In genomic region chr19:45075215-45076028, GRCh38 we compare ENCODE assay signal across 1 cellular context.
TF ChIP-seq lines count a peak whose summit lies in the region.

No MANE protein-coding gene starts in this region.

TF ChIP-seq in K562, 482 proteins besides CTCF, POLR2A, EP300 and RAD21 (continued from another document and continues in another):
- TF ChIP-seq MXD1 (CRISPR knock-in tag; IDR thresholded peaks at IDR 0.05; ENCODE audit: borderline replicate concordance, poor library complexity, severe bottlenecking) = no peak
- TF ChIP-seq LEF1 (IDR thresholded peaks at IDR 0.05) = no peak
- TF ChIP-seq CBX1 (IDR thresholded peaks at IDR 0.05; ENCODE audit: low read depth) = no peak
- TF ChIP-seq GABPB1 (CRISPR knock-in tag; IDR thresholded peaks at IDR 0.05) = no peak; the same call in 1 of the 2 replicates
- TF ChIP-seq GTF2A2 (tag; IDR thresholded peaks at IDR 0.05) = no peak
- TF ChIP-seq KLF10 (CRISPR knock-in tag; IDR thresholded peaks at IDR 0.05) = no peak
- no peak for TF ChIP-seq ZNF699 (CRISPR knock-in tag; IDR thresholded peaks at IDR 0.05; ENCODE audit: insufficient replicate concordance)
- TF ChIP-seq TGIF2 (CRISPR knock-in tag; IDR thresholded peaks at IDR 0.05) = 0 out of 2 replicates have a peak, but pooled peaks have one; percentile 67
- no peak for TF ChIP-seq PTBP1 (IDR thresholded peaks at IDR 0.05; ENCODE audit: low read depth, low read length)
- no peak for TF ChIP-seq POU5F1 (IDR thresholded peaks at IDR 0.05; ENCODE audit: borderline replicate concordance, low read depth, low read length, partially characterized antibody)
- no peak for TF ChIP-seq SNAPC5 (CRISPR knock-in tag; IDR thresholded peaks at IDR 0.05)
- TF ChIP-seq NCOA4 (IDR thresholded peaks at IDR 0.05; ENCODE audit: partially characterized antibody) = no peak
- no peak for TF ChIP-seq CREBBP (IDR thresholded peaks at IDR 0.05; ENCODE audit: low read depth, low read length)
- TF ChIP-seq GTF2B (IDR thresholded peaks at IDR 0.05; ENCODE audit: extremely low read depth, insufficient read length) = no peak
- peak; percentile 11; the same call in 1 of the 2 replicates for TF ChIP-seq BHLHE40 (IDR thresholded peaks at IDR 0.05; ENCODE audit: low read length)
- no peak for TF ChIP-seq ID3 (CRISPR knock-in tag; IDR thresholded peaks at IDR 0.05)
- TF ChIP-seq ID3 (tag; IDR thresholded peaks at IDR 0.05) = no peak
- TF ChIP-seq KDM1A (IDR thresholded peaks at IDR 0.05) = no peak
- TF ChIP-seq ELF1 (tag; IDR thresholded peaks at IDR 0.05) = no peak
- peak in 1 of 2 experiments; percentile 40; a peak in 1 of 4 replicates for TF ChIP-seq MLLT1 (IDR thresholded peaks at IDR 0.05)
- TF ChIP-seq AFF1 (IDR thresholded peaks at IDR 0.05; ENCODE audit: low read depth in 1 of 2, partially characterized antibody in 2 of 2) = no peak
- TF ChIP-seq NCOA1 (IDR thresholded peaks at IDR 0.05; ENCODE audit: low read depth) = 0 out of 2 replicates have a peak, but pooled peaks have one; percentile 25
- TF ChIP-seq GATA2 (CRISPR knock-in tag; IDR thresholded peaks at IDR 0.05) = no peak
- TF ChIP-seq ERF (CRISPR knock-in tag; IDR thresholded peaks at IDR 0.05) = no peak
- no peak for TF ChIP-seq MTF1 (CRISPR knock-in tag; IDR thresholded peaks at IDR 0.05; ENCODE audit: borderline replicate concordance)
- TF ChIP-seq SMARCE1 (IDR thresholded peaks at IDR 0.05) = 0 out of 2 replicates have a peak, but pooled peaks have one; percentile 28
- TF ChIP-seq NFATC3 (IDR thresholded peaks at IDR 0.05) = no peak
- no peak for TF ChIP-seq SAP30 (IDR thresholded peaks at IDR 0.05; ENCODE audit: borderline replicate concordance, insufficient read depth, low read depth, low read length, poor library complexity, severe bottlenecking)
- TF ChIP-seq HMG20B (CRISPR knock-in tag; IDR thresholded peaks at IDR 0.05) = no peak
- no peak for TF ChIP-seq THAP12 (CRISPR knock-in tag; IDR thresholded peaks at IDR 0.05)
- no peak for TF ChIP-seq SMARCB1 (IDR thresholded peaks at IDR 0.05; ENCODE audit: insufficient read length, low read depth)
- peak; percentile 22; the same call in 1 of the 2 replicates for TF ChIP-seq PHF8 (IDR thresholded peaks at IDR 0.05; ENCODE audit: borderline replicate concordance, low read length)
- no peak for TF ChIP-seq BMI1 (IDR thresholded peaks at IDR 0.05; ENCODE audit: low read length)
- TF ChIP-seq ZFP30 (CRISPR knock-in tag; IDR thresholded peaks at IDR 0.05; ENCODE audit: borderline replicate concordance) = no peak
- no peak for TF ChIP-seq NBN (IDR thresholded peaks at IDR 0.05; ENCODE audit: low read depth)
- TF ChIP-seq ELK1 (CRISPR knock-in tag; IDR thresholded peaks at IDR 0.05) = no peak
- no peak for TF ChIP-seq FOS (IDR thresholded peaks at IDR 0.05; ENCODE audit: extremely low read depth, insufficient read length)
- no peak for TF ChIP-seq CTBP1 (IDR thresholded peaks at IDR 0.05; ENCODE audit: borderline replicate concordance)
- peak; percentile 22; the same call in 1 of the 2 replicates for TF ChIP-seq PKNOX1 (IDR thresholded peaks at IDR 0.05)
- TF ChIP-seq ZBTB2 (IDR thresholded peaks at IDR 0.05) = 0 out of 2 replicates have a peak, but pooled peaks have one; percentile 20
- no peak for TF ChIP-seq HINFP (tag; conservative IDR thresholded peaks at IDR 0.05; ENCODE audit: low read depth)
- TF ChIP-seq ZFP36 (IDR thresholded peaks at IDR 0.05; ENCODE audit: low read depth, low read length, partially characterized antibody) = peak; percentile 73
- no peak for TF ChIP-seq SRSF7 (optimal IDR thresholded peaks at IDR 0.05; ENCODE audit: low read depth, low read length)
- no peak for TF ChIP-seq GATAD2A (IDR thresholded peaks at IDR 0.05)
- no peak for TF ChIP-seq ZNF76 (CRISPR knock-in tag; IDR thresholded peaks at IDR 0.05; ENCODE audit: borderline replicate concordance)
- no peak; the same call in 1 of the 2 replicates for TF ChIP-seq MYC (IDR thresholded peaks at IDR 0.05; ENCODE audit: low read depth, low read length)
- TF ChIP-seq MYC (CRISPR knock-in tag; IDR thresholded peaks at IDR 0.05; ENCODE audit: borderline replicate concordance, low read depth) = 0 out of 2 replicates have a peak, but pooled peaks have one; percentile 32
- TF ChIP-seq TFAP4 (CRISPR knock-in tag; IDR thresholded peaks at IDR 0.05; ENCODE audit: borderline replicate concordance) = peak; percentile 83
- TF ChIP-seq BACH1 (tag; IDR thresholded peaks at IDR 0.05) = no peak
- peak in 2 of 3 experiments; percentile 27 to 32 for TF ChIP-seq YY1 (IDR thresholded peaks at IDR 0.05; ENCODE audit: borderline replicate concordance in 1 of 3, control insufficient read depth in 1 of 3, extremely low read depth in 1 of 3, insufficient read depth in 3 of 3, insufficient read length in 1 of 3, insufficient replicate concordance in 2 of 3, low read depth in 1 of 3, low read length in 2 of 3)
- TF ChIP-seq MAZ (CRISPR knock-in tag; conservative IDR thresholded peaks at IDR 0.05 in 1 of 2, IDR thresholded peaks at IDR 0.05 in 1 of 2) = no peak
- TF ChIP-seq SIN3A (IDR thresholded peaks at IDR 0.05; ENCODE audit: borderline replicate concordance in 2 of 2, control insufficient read depth in 1 of 2, low read depth in 2 of 2, low read length in 2 of 2) = no peak
- TF ChIP-seq CC2D1A (IDR thresholded peaks at IDR 0.05) = no peak
